ENCODE assay signal across 15 cellular contexts in genomic region chr17:40563371-40564052, GRCh38. TPM values are rescaled to one million over a fixed set of nuclear protein-coding genes. Genes with fewer than 3 reads are reported as not detected.
A peak's percentile ranks its signal among the peaks of the same experiment; 100 is the strongest.
DNase-seq lines count a peak whose midpoint lies in the region; ATAC-seq, FAIRE-seq and TF ChIP-seq lines count a peak whose summit lies in the region.
"Had no signal": no experiment of that assay in that cellular context is flagged by ENCODE, and none has a peak within 500 bp of the region (broad histone marks: within the 10 kb centered on the region; RNA-seq: fewer than 3 reads in every experiment).

No MANE protein-coding gene starts in this region.

- no peaks in the 10 kb centered on the region for H3K27me3 Mint-ChIP-seq in naive thymus-derived CD8-positive, alpha-beta T cell

- no peak for TF ChIP-seq CTCF in HepG2 (CRISPR knock-in tag; IDR thresholded peaks at IDR 0.05)

- H3K4me2 ChIP-seq in HepG2 (ENCODE audit: low read depth, low read length): no peak overlapping the region
- H3K4me2 ChIP-seq: SK-N-SH had no signal

- no peak for TF ChIP-seq POLR2A in HepG2 (IDR thresholded peaks at IDR 0.05; ENCODE audit: insufficient read depth in 1 of 2, low read depth in 2 of 2, low read length in 2 of 2)

- H3K9ac ChIP-seq in HepG2 (ENCODE audit: insufficient read depth, low read depth, low read length): no peak overlapping the region
- H3K9ac ChIP-seq: SK-N-SH had no signal

- peaks cover 0 to 10% (median 0%) of the 10 kb centered on the region in 9 donors for H3K9me3 Mint-ChIP-seq in naive thymus-derived CD8-positive, alpha-beta T cell
- H3K9me3 Mint-ChIP-seq: dendritic cell treated with granulocyte-macrophage colony-stimulating factor and Interleukin-4, amounts not matched to agents 40 ng/mL and 50 ng/mL, for 4 days had no signal

- intact Hi-C loops in HepG2 (cut with micrococcal nuclease; ENCODE audit: unreplicated experiment): no loop called here

- H3K4me3 ChIP-seq in thymus (ENCODE audit: low read length): peak overlapping the region; percentile 48
- H3K4me3 ChIP-seq in HepG2 (replicated peaks in 1 of 3; ENCODE audit: insufficient read depth in 1 of 3, low read depth in 2 of 3, low read length in 3 of 3): no peak overlapping the region
- H3K4me3 ChIP-seq: psoas muscle had no signal

- CTCF ChIA-PET in HepG2 (lab: Yijun Ruan, JAX; ENCODE audit: low intra/inter-chr PET ratio, low total read pairs): no interaction called here

- POLR2A ChIA-PET in naive thymus-derived CD8-positive, alpha-beta T cell (lab: Charles Lee): interaction anchor here (0.9 to 37.3 kb wide), 11 partner anchors 10 to 244 kb away, joined by 3 to 2269 read pairs (median 46); partner anchors contain the start of genes SMARCE1 and TOP2A
- POLR2A ChIA-PET in HepG2 (lab: Yijun Ruan, JAX): interaction anchor here (0.5 to 0.6 kb wide), 2 partner anchors 29 to 1865 kb away, joined by 3 read pairs; no protein-coding TSS in a partner anchor

- H3K27ac Mint-ChIP-seq in naive thymus-derived CD8-positive, alpha-beta T cell: peak overlapping the region; percentile 95 to 100 (median 100)
- H3K27ac Mint-ChIP-seq: dendritic cell treated with granulocyte-macrophage colony-stimulating factor and Interleukin-4, amounts not matched to agents 40 ng/mL and 50 ng/mL, for 4 days had no signal

- H3K27ac ChIP-seq in thymus (ENCODE audit: low read depth) (peak overlapping the region; percentile 61), HepG2 (ENCODE audit: extremely low read length, insufficient read depth, low read length) (no peak overlapping the region)
- H3K27ac ChIP-seq: psoas muscle had no signal

- TF ChIP-seq RAD21 in HepG2 (CRISPR knock-in tag; IDR thresholded peaks at IDR 0.05): no peak

- TF ChIP-seq EP300 in HepG2 (IDR thresholded peaks at IDR 0.05; ENCODE audit: low read depth in 2 of 2, low read length in 2 of 2): no peak
- TF ChIP-seq EP300 in HepG2 (CRISPR knock-in tag; IDR thresholded peaks at IDR 0.05; ENCODE audit: borderline replicate concordance): no peak

- no peak for FAIRE-seq in HepG2 (lab: Jason Lieb, UNC)
- FAIRE-seq: G401.6 had no signal

- ATAC-seq in naive thymus-derived CD8-positive, alpha-beta T cell: peak; percentile 4 to 6
- ATAC-seq in HepG2: no peak
- ATAC-seq: psoas muscle had no signal

- H3K36me3 Mint-ChIP-seq in naive thymus-derived CD8-positive, alpha-beta T cell: peaks cover 59 to 69% (median 67%) of the 10 kb centered on the region in 3 donors

- H3K9me3 ChIP-seq in thymus (ENCODE audit: control insufficient read depth) (no peaks in the 10 kb centered on the region), HepG2 (ENCODE audit: low read length) (peaks cover 8% of the 10 kb centered on the region)
- H3K9me3 ChIP-seq: psoas muscle had no signal

- H3K27me3 ChIP-seq in thymus (ENCODE audit: control insufficient read depth, insufficient read depth) (no peaks in the 10 kb centered on the region), HepG2 (ENCODE audit: control insufficient read depth in 1 of 2, insufficient read depth in 2 of 2, low read length in 2 of 2) (peaks cover 3 to 47% of the 10 kb centered on the region in 2 experiments; a peak in 2 of 5 replicates)

- no peaks in the 10 kb centered on the region for H4K20me1 ChIP-seq in HepG2 (ENCODE audit: insufficient read depth, low read length)

- peak overlapping the region; percentile 91 to 100 (median 97) for H3K4me3 Mint-ChIP-seq in naive thymus-derived CD8-positive, alpha-beta T cell
- H3K4me3 Mint-ChIP-seq: dendritic cell treated with granulocyte-macrophage colony-stimulating factor and Interleukin-4, amounts not matched to agents 40 ng/mL and 50 ng/mL, for 4 days had no signal

- DNase-seq in activated naive CD4-positive, alpha-beta T cell treated with Interleukin-2 at 50 U/mL for 16 hours: peak; percentile 78
- DNase-seq in activated naive CD4-positive, alpha-beta T cell (lab: John Stamatoyannopoulos, UW): no peak
- DNase-seq in activated T-cell treated with anti-CD3 and anti-CD28 coated beads, Interleukin-2, amount 50 U/mL, for 48 hours: peak; percentile 87
- DNase-seq in naive thymus-derived CD8-positive, alpha-beta T cell: peak in 6 of 10 donors; percentile 47 to 67 (median 48)
- no peak for DNase-seq in NCI-H2081 (lab: John Stamatoyannopoulos, UW)
- DNase-seq in NCI-H82 treated with DMSO at 0.1 percent for 48 hours (lab: John Stamatoyannopoulos, UW; ENCODE audit: unreplicated experiment): no peak
- DNase-seq in HepG2 (ENCODE audit: low spot score): no peak
- DNase-seq: ACHN, NCI-H1048, NCI-H69, SK-N-SH had no signal

- WGBS in thymus: 76% methylated on average over 9 of the region's 9 CpGs
- WGBS in HepG2 (ENCODE audit: low lambda C conversion rate): 50% methylated on average over 9 of the region's 9 CpGs

- H3K4me1 Mint-ChIP-seq in naive thymus-derived CD8-positive, alpha-beta T cell: peaks cover 43 to 91% (median 65%) of the 10 kb centered on the region in 4 donors

- H3K4me1 ChIP-seq in thymus (ENCODE audit: control insufficient read depth, insufficient read depth, low read length): peaks cover 25% of the 10 kb centered on the region
- peaks cover 34% of the 10 kb centered on the region for H3K4me1 ChIP-seq in HepG2 (ENCODE audit: insufficient read depth, low read length)

- no peak overlapping the region for H2AFZ ChIP-seq in HepG2 (ENCODE audit: low read length)

- no peaks in the 10 kb centered on the region for H3K79me2 ChIP-seq in HepG2 (ENCODE audit: insufficient read depth, low read length)

- no TSS peak for BruUV-seq in HepG2 (replicated peaks; lab: Mats Ljungman, UMichigan)

- in situ Hi-C loops in HepG2 (cut with HindIII; ENCODE audit: extremely low pct_ligation_motif_present, low pct_unique_long_range_greater_than_20kb): loop anchor here (5.0 kb wide), 1 partner anchor 121 kb away; the partner anchor contains the start of gene IGFBP4

- H3K36me3 ChIP-seq in thymus (ENCODE audit: control insufficient read depth, insufficient read depth) (no peaks in the 10 kb centered on the region), HepG2 (replicated peaks in 1 of 2; ENCODE audit: control insufficient read depth in 1 of 2, insufficient read depth in 2 of 2, low read length in 2 of 2) (no peaks in the 10 kb centered on the region)

TF ChIP-seq in HepG2, 621 proteins besides CTCF, POLR2A, EP300 and RAD21:
- TF ChIP-seq KMT2B (CRISPR knock-in tag; IDR thresholded peaks at IDR 0.05) (no peak), TBL1XR1 (IDR thresholded peaks at IDR 0.05; ENCODE audit: borderline replicate concordance, low read length, partially characterized antibody) (no peak), LRRFIP1 (CRISPR knock-in tag; conservative IDR thresholded peaks at IDR 0.05) (no peak), MIXL1 (CRISPR knock-in tag; IDR thresholded peaks at IDR 0.05) (no peak)
TF ChIP-seq in HepG2: peak in this region for 0.

RNA-seq across cellular contexts. Expression of gene CCR7, which starts 1.8 kb away (rescaled TPM):
- 100 to 1,000 TPM; 571 to 574 TPM for total RNA-seq in naive thymus-derived CD8-positive, alpha-beta T cell
- polyA plus RNA-seq in naive thymus-derived CD8-positive, alpha-beta T cell: 1,000 to 10,000 TPM in 2 of 3 donors, 100 to 1,000 TPM in 1; 897 to 2,008 (median 1,531) TPM
- polyA plus RNA-seq in thymus (102 TPM), HepG2 (2011; rRNA removed) (0.53 and 0.55 TPM in 2 replicates)
- 0.04 TPM in 1 of 2 replicates, not detected in the other for total RNA-seq in HepG2 (2016; rRNA removed; fragmentation: Illumina TruSeq; extraction: Trizol)
- not detected in 2 replicates for total RNA-seq in HepG2 (2016; cell fraction: cytosol; rRNA removed; fragmentation: Illumina TruSeq; extraction: Trizol; ENCODE audit: low read depth)
- 0.09 TPM in 1 of 2 replicates, not detected in the other for total RNA-seq in HepG2 (2016; cell fraction: insoluble cytoplasmic fraction; rRNA removed; fragmentation: Illumina TruSeq; extraction: Trizol)
- total RNA-seq in HepG2 (2016; cell fraction: membrane; rRNA removed; fragmentation: Illumina TruSeq; extraction: Trizol): not detected in 2 replicates
- not detected in 2 replicates for total RNA-seq in HepG2 (2016; cell fraction: nucleus; rRNA removed; fragmentation: Illumina TruSeq; extraction: Trizol)
- 0.59 and 0.70 TPM in 2 replicates for polyA plus RNA-seq in HepG2 (2011; cell fraction: cytosol; rRNA removed)
- polyA plus RNA-seq in HepG2 (2011; cell fraction: nucleus; rRNA removed): 0.31 and 1.1 TPM in 2 replicates
- polyA plus RNA-seq in HepG2 (2012): 1.1 and 1.5 TPM in 2 replicates
- polyA plus RNA-seq in HepG2 (2016; cell fraction: cytosol; fragmentation: Illumina TruSeq; extraction: Trizol; ENCODE audit: low read depth): not detected in 2 replicates
- not detected in 2 replicates for polyA plus RNA-seq in HepG2 (2016; cell fraction: insoluble cytoplasmic fraction; fragmentation: Illumina TruSeq; extraction: Trizol; ENCODE audit: low read depth)
- polyA plus RNA-seq in HepG2 (2016; cell fraction: membrane; fragmentation: Illumina TruSeq; extraction: Trizol; ENCODE audit: low read depth): not detected in 2 replicates
- polyA plus RNA-seq in HepG2 (2016; cell fraction: nucleus; fragmentation: Illumina TruSeq; extraction: Trizol; ENCODE audit: insufficient read depth, low read depth): not detected in 2 replicates
- 1.4 and 3.5 TPM in 2 replicates for polyA minus RNA-seq in HepG2 (2011; rRNA and poly(A)+ RNA removed; ENCODE audit: low replicate concordance)
- 0.40 TPM in 1 of 2 replicates, not detected in the other for polyA minus RNA-seq in HepG2 (2011; cell fraction: cytosol; rRNA and poly(A)+ RNA removed)
- 0.37 TPM in 1 of 2 replicates, not detected in the other for polyA minus RNA-seq in HepG2 (2011; cell fraction: nucleus; rRNA and poly(A)+ RNA removed)
- polyA plus RNA-seq: SK-N-SH had no signal

Comparison
In these comparisons a context has a peak if more than half of its experiments do, and no peak if none do; other contexts are left out.
1. DNase-seq: peak in activated naive CD4-positive, alpha-beta T cell treated with Interleukin-2 at 50 U/mL for 16 hours (single experiment), activated T-cell treated with anti-CD3 and anti-CD28 coated beads, Interleukin-2, amount 50 U/mL, for 48 hours (2 of 2) and naive thymus-derived CD8-positive, alpha-beta T cell (6 of 10); none in activated naive CD4-positive, alpha-beta T cell (0 of 4), NCI-H2081 (0 of 2), NCI-H82 treated with DMSO at 0.1 percent for 48 hours (single experiment) and HepG2 (single experiment).
2. RNA of gene CCR7, which starts 1.8 kb away (polyA plus RNA-seq): 897 to 2,008 TPM in naive thymus-derived CD8-positive, alpha-beta T cell and 102 TPM in thymus (single experiment); 0.31 to 1.5 TPM in HepG2; every median in the first group is over 10 times any median in the second.